17 cellular contexts compared by ENCODE assay signal in genomic region chr12:30013051-30013450, GRCh38.
A peak's percentile ranks its signal among the peaks of the same experiment; 100 is the strongest.
DNase-seq lines count a peak whose midpoint lies in the region; ATAC-seq, FAIRE-seq and TF ChIP-seq lines count a peak whose summit lies in the region.
"Had no signal": no experiment of that assay in that cellular context is flagged by ENCODE, and none has a peak within 500 bp of the region (broad histone marks: within the 10 kb centered on the region; RNA-seq: fewer than 3 reads in every experiment).

No MANE protein-coding gene starts in this region.

- intact Hi-C loops in HCT116 (cut with micrococcal nuclease) (no loop called here), pancreas (cut with DNase I) (no loop called here)

- 31 to 44% methylated on average over 5 of the region's 5 CpGs for WGBS in pancreas, 2 donors

- DNase-seq in DMS 273 treated with DMSO at 0.1 percent for 48 hours (lab: John Stamatoyannopoulos, UW), result peak; percentile 43
- no peak for DNase-seq in HCT116 (ENCODE audit: low read depth, low spot score)
- no peak for DNase-seq in fibroblast of mammary gland (ENCODE audit: low read depth)
- DNase-seq in nephron progenitor cell, result peak; percentile 21
- no peak for DNase-seq in pancreas
- no peak for DNase-seq in pons (ENCODE audit: low spot score)
- DNase-seq: GM23248, MG63, NCI-H1092, NCI-H146, NCI-H2081, NCI-H510A treated with DMSO at 0.1 percent for 48 hours, SHP77, SK-N-SH had no signal

- no TSS peak for BruUV-seq in HCT116 (replicated peaks; lab: Mats Ljungman, UMichigan)

- no peaks in the 10 kb centered on the region for H3K36me3 ChIP-seq in HCT116 (ENCODE audit: control insufficient read depth in 1 of 2, insufficient read depth in 2 of 2, low read length in 2 of 2)
- no peaks in the 10 kb centered on the region for H3K36me3 ChIP-seq in pancreas
- H3K36me3 ChIP-seq: MG63 had no signal

- H3K27me3 Mint-ChIP-seq in nephron progenitor cell (ENCODE audit: low read depth, poor library complexity), result peaks cover 3% of the 10 kb centered on the region

- H3K27ac Mint-ChIP-seq in nephron progenitor cell, result no peak overlapping the region

- H3K27ac ChIP-seq in HCT116 (ENCODE audit: low read depth, low read length) (no peak overlapping the region), pancreas (no peak overlapping the region)
- H3K27ac ChIP-seq: GM23248 had no signal

- TF ChIP-seq POLR2A in HCT116 (IDR thresholded peaks at IDR 0.05; ENCODE audit: borderline replicate concordance, extremely low read depth, insufficient read depth, insufficient read length), result no peak

- H3K27me3 ChIP-seq in HCT116 (ENCODE audit: insufficient read depth, low read length), result no peaks in the 10 kb centered on the region
- H3K27me3 ChIP-seq in pancreas, result no peaks in the 10 kb centered on the region
- H3K27me3 ChIP-seq: MG63 had no signal

- no peaks in the 10 kb centered on the region; the same call in 1 of the 2 replicates for H4K20me1 ChIP-seq in HCT116 (ENCODE audit: insufficient read depth)

- H3K79me2 ChIP-seq in HCT116 (ENCODE audit: insufficient read depth, low read length), result no peaks in the 10 kb centered on the region

- H3K4me3 ChIP-seq in HCT116 (replicated peaks in 1 of 2; ENCODE audit: low read depth in 1 of 2, low read length in 2 of 2) (no peak overlapping the region), fibroblast of mammary gland (ENCODE audit: control insufficient read depth, low read depth, low read length) (no peak overlapping the region), pancreas (no peak overlapping the region)
- H3K4me3 ChIP-seq: GM23248, MG63 had no signal

- H3K4me1 ChIP-seq in HCT116 (ENCODE audit: control insufficient read depth in 1 of 2, insufficient read depth in 2 of 2, low read length in 2 of 2) (no peaks in the 10 kb centered on the region), pancreas (no peaks in the 10 kb centered on the region)

- TF ChIP-seq RAD21 in HCT116 (IDR thresholded peaks at IDR 0.05; ENCODE audit: low read depth), result no peak

- H3K9ac ChIP-seq in HCT116 (ENCODE audit: low read length), result no peak overlapping the region
- H3K9ac ChIP-seq: GM23248, SK-N-SH had no signal

- H3K4me2 ChIP-seq in HCT116 (ENCODE audit: low read length), result no peak overlapping the region
- H3K4me2 ChIP-seq: SK-N-SH had no signal

- H3K4me1 Mint-ChIP-seq in nephron progenitor cell, result peaks cover 26% of the 10 kb centered on the region

- no peaks in the 10 kb centered on the region for H3K9me2 ChIP-seq in HCT116 (ENCODE audit: insufficient read depth)
- H3K9me2 ChIP-seq: SK-N-SH had no signal

- H3K4me3 Mint-ChIP-seq in nephron progenitor cell, result no peak overlapping the region

- RAD21 ChIA-PET in HCT116 (lab: Charles Lee; ENCODE audit: low non-redundant PET in 1 of 2, low total read pairs in 2 of 2, uncharacterized antibody in 2 of 2, unreplicated experiment in 2 of 2), result no interaction called here

- CTCF ChIA-PET in HCT116 (lab: Charles Lee), result interaction anchor here (1.7 kb wide), 1 partner anchor 460 kb away, joined by 3 read pairs; no protein-coding TSS in a partner anchor

- POLR2A ChIA-PET in HCT116 (lab: Charles Lee), result no interaction called here

- no peak overlapping the region for H2AFZ ChIP-seq in HCT116 (ENCODE audit: low read depth, low read length, poor library complexity, severe bottlenecking)
- H2AFZ ChIP-seq: GM23248 had no signal

- no peaks in the 10 kb centered on the region for H3K36me3 Mint-ChIP-seq in nephron progenitor cell (ENCODE audit: low read depth)

- no peaks in the 10 kb centered on the region for H3K9me3 Mint-ChIP-seq in nephron progenitor cell

- peak; percentile 78 for ATAC-seq in HCT116
- no peak for ATAC-seq in pancreas
- ATAC-seq in GM21447 (IDR thresholded peaks at IDR 0.05; ENCODE audit: unreplicated experiment), result no peak
- ATAC-seq in GM19467 (IDR thresholded peaks at IDR 0.05; ENCODE audit: unreplicated experiment), result no peak

- FAIRE-seq in pancreas (lab: Jason Lieb, UNC), result no peak

- TF ChIP-seq CTCF in HCT116 (IDR thresholded peaks at IDR 0.05 in 2 of 3, conservative IDR thresholded peaks at IDR 0.05 in 1 of 3; ENCODE audit: borderline replicate concordance in 1 of 3, insufficient read depth in 1 of 3, low read depth in 2 of 3, low read length in 2 of 3) (peak in 1 of 3 experiments; percentile 26; a peak in 2 of 6 replicates), fibroblast of mammary gland (conservative IDR thresholded peaks at IDR 0.05; ENCODE audit: control insufficient read depth, insufficient read depth, low read depth, low read length) (peak; percentile 2), nephron progenitor cell (IDR thresholded peaks at IDR 0.05) (no peak), pancreas (IDR thresholded peaks at IDR 0.05) (no peak)

- H3K9me3 ChIP-seq in HCT116 (ENCODE audit: control insufficient read depth in 1 of 2, insufficient read depth in 1 of 2, low read depth in 1 of 2, low read length in 2 of 2) (no peaks in the 10 kb centered on the region), pancreas (no peaks in the 10 kb centered on the region)
- H3K9me3 ChIP-seq: Caco-2, MG63, SK-N-SH had no signal

TF ChIP-seq in HCT116, 20 proteins besides CTCF, POLR2A, EP300 and RAD21:
- TF ChIP-seq EGR1 (IDR thresholded peaks at IDR 0.05; ENCODE audit: low read depth) (no peak), JUND (IDR thresholded peaks at IDR 0.05) (no peak)

Comparison
In these comparisons a context has a peak if more than half of its experiments do, and no peak if none do; other contexts are left out.
1. DNase-seq: peak in DMS 273 treated with DMSO at 0.1 percent for 48 hours (single experiment) and nephron progenitor cell (single experiment); none in HCT116 (single experiment), fibroblast of mammary gland (single experiment), pancreas (0 of 6) and pons (single experiment).